Comparison of ENCODE assay signal across 22 cellular contexts in genomic region chr20:38924718-38925117, GRCh38. TPM values are rescaled to one million over a fixed set of nuclear protein-coding genes. Genes with fewer than 3 reads are reported as not detected.
DNase-seq lines count a peak whose midpoint lies in the region; ATAC-seq, FAIRE-seq and TF ChIP-seq lines count a peak whose summit lies in the region.
"Had no signal": no experiment of that assay in that cellular context is flagged by ENCODE, and none has a peak within 500 bp of the region (broad histone marks: within the 10 kb centered on the region; RNA-seq: fewer than 3 reads in every experiment).

No MANE protein-coding gene starts in this region.

- peaks cover 35% of the 10 kb centered on the region for H3K79me2 ChIP-seq in K562 (ENCODE audit: control insufficient read depth, insufficient read depth, low read length)
- peaks cover 33% of the 10 kb centered on the region for H3K79me2 ChIP-seq in neural progenitor cell (ENCODE audit: low read depth)

- intact Hi-C loops in activated CD4-positive, alpha-beta T cell treated with anti-CD3 and anti-CD28 coated beads, Interleukin-2, amount 10 ng/mL, durations not matched to agents 24 days and 14 days (cut with micrococcal nuclease): loop anchor here (5.0 kb wide), 1 partner anchor 73 kb away; no protein-coding TSS in a partner anchor
- intact Hi-C loops in K562 (cut with micrococcal nuclease): no loop called here

- H3K9me1 ChIP-seq in K562 (ENCODE audit: control insufficient read depth, insufficient read depth, low read length): no peaks in the 10 kb centered on the region

- 82% methylated on average over 2 of the region's 2 CpGs for WGBS in K562 (ENCODE audit: insufficient coverage, low coverage, missing lambda C conversion rate)

- FAIRE-seq in K562 (lab: Jason Lieb, UNC): no peak
- FAIRE-seq: D721Med had no signal

- TF ChIP-seq CTCF in HEK293 (tag by site-specific recombination; IDR thresholded peaks at IDR 0.05) (no peak), K562 (IDR thresholded peaks at IDR 0.05 in 2 of 3, conservative IDR thresholded peaks at IDR 0.05 in 1 of 3; ENCODE audit: insufficient read depth in 2 of 3, low read depth in 1 of 3, low read length in 3 of 3) (no peak), neural progenitor cell (IDR thresholded peaks at IDR 0.05) (no peak)

- H3K27ac Mint-ChIP-seq in activated CD4-positive, alpha-beta T cell treated with anti-CD3 and anti-CD28 coated beads, Interleukin-2, amount 10 ng/mL, durations not matched to agents 24 days and 14 days: peak overlapping the region; percentile 4
- peak overlapping the region; percentile 14 for H3K27ac Mint-ChIP-seq in neural progenitor cell

- H3K9me3 ChIP-seq in HEK293 (ENCODE audit: control insufficient read depth, insufficient read depth, low read depth, low read length): no peaks in the 10 kb centered on the region
- no peaks in the 10 kb centered on the region for H3K9me3 ChIP-seq in K562 (replicated peaks; ENCODE audit: control insufficient read depth, insufficient read depth, low read depth, low read length)
- no peaks in the 10 kb centered on the region for H3K9me3 ChIP-seq in neural progenitor cell (ENCODE audit: low read depth)
- H3K9me3 ChIP-seq: left ventricle myocardium inferior, neutrophil, transverse colon had no signal

- H3K4me3 ChIP-seq in HEK293 (ENCODE audit: low read depth, low read length): no peak overlapping the region
- no peak overlapping the region for H3K4me3 ChIP-seq in K562
- H3K4me3 ChIP-seq in neural progenitor cell: no peak overlapping the region
- H3K4me3 ChIP-seq: dorsolateral prefrontal cortex, left ventricle myocardium inferior, transverse colon had no signal

- no peak for TF ChIP-seq RAD21 in K562 (CRISPR knock-in tag; conservative IDR thresholded peaks at IDR 0.05 in 1 of 2, IDR thresholded peaks at IDR 0.05 in 1 of 2)

- peaks cover 9% of the 10 kb centered on the region for H3F3A ChIP-seq in neural progenitor cell (ENCODE audit: low read depth)

- 0 out of 2 replicates have a peak overlapping the region, but pooled peaks have one; percentile 19 for H2AFZ ChIP-seq in K562 (ENCODE audit: low read depth, low read length)
- no peak overlapping the region for H2AFZ ChIP-seq in neural progenitor cell (replicated peaks)

- H3K4me3 Mint-ChIP-seq in activated CD4-positive, alpha-beta T cell treated with anti-CD3 and anti-CD28 coated beads, Interleukin-2, amount 10 ng/mL, durations not matched to agents 24 days and 14 days: no peak overlapping the region
- H3K4me3 Mint-ChIP-seq in neural progenitor cell: peak overlapping the region; percentile 15

- H3K4me1 Mint-ChIP-seq in activated CD4-positive, alpha-beta T cell treated with anti-CD3 and anti-CD28 coated beads, Interleukin-2, amount 10 ng/mL, durations not matched to agents 24 days and 14 days: peaks cover 21% of the 10 kb centered on the region
- H3K4me1 Mint-ChIP-seq in neural progenitor cell: peaks cover 23% of the 10 kb centered on the region

- H3K36me3 ChIP-seq in HEK293 (ENCODE audit: control insufficient read depth in 2 of 2, insufficient read depth in 1 of 2, low read length in 2 of 2): peaks cover 0 to 11% of the 10 kb centered on the region in 2 experiments; a peak in 2 of 3 replicates
- H3K36me3 ChIP-seq in K562 (ENCODE audit: control insufficient read depth, insufficient read depth, low read length): peaks cover 25% of the 10 kb centered on the region
- H3K36me3 ChIP-seq in neural progenitor cell: no peaks in the 10 kb centered on the region
- H3K36me3 ChIP-seq: left ventricle myocardium inferior, neutrophil, transverse colon had no signal

- H3K27me3 ChIP-seq in K562 (ENCODE audit: control insufficient read depth in 2 of 2, insufficient read depth in 2 of 2, low read length in 2 of 2) (peaks cover 0 to 16% of the 10 kb centered on the region in 2 experiments; a peak in 2 of 5 replicates), neural progenitor cell (no peaks in the 10 kb centered on the region)
- H3K27me3 ChIP-seq: dorsolateral prefrontal cortex, neutrophil, transverse colon had no signal

- CTCF ChIA-PET in HEK293 (lab: Yijun Ruan, JAX): interaction anchor here (0.7 to 8.6 kb wide), 6 partner anchors 55 to 288 kb away, joined by 3 to 75 read pairs (median 3); no protein-coding TSS in a partner anchor
- CTCF ChIA-PET in K562 (lab: Yijun Ruan, JAX; ENCODE audit: low intra/inter-chr PET ratio): interaction anchor here (3.0 kb wide), 1 partner anchor 124 kb away, joined by 25 read pairs; no protein-coding TSS in a partner anchor

- no TSS peak for BruUV-seq in K562 (replicated peaks; lab: Mats Ljungman, UMichigan)

- H3K9ac ChIP-seq in K562 (ENCODE audit: insufficient read depth in 1 of 2, low read depth in 2 of 2, low read length in 2 of 2): no peak overlapping the region
- H3K9ac ChIP-seq in neural progenitor cell: no peak overlapping the region
- H3K9ac ChIP-seq: KMS-11 had no signal

- no peaks in the 10 kb centered on the region for H3K9me3 Mint-ChIP-seq in activated CD4-positive, alpha-beta T cell treated with anti-CD3 and anti-CD28 coated beads, Interleukin-2, amount 10 ng/mL, durations not matched to agents 24 days and 14 days
- H3K9me3 Mint-ChIP-seq in neural progenitor cell: no peaks in the 10 kb centered on the region

- H4K20me1 ChIP-seq in K562 (replicated peaks; ENCODE audit: control insufficient read depth, insufficient read depth, low read length) (peaks cover 15% of the 10 kb centered on the region), neural progenitor cell (ENCODE audit: low read depth) (peaks cover 29% of the 10 kb centered on the region)

- H3K36me3 Mint-ChIP-seq in activated CD4-positive, alpha-beta T cell treated with anti-CD3 and anti-CD28 coated beads, Interleukin-2, amount 10 ng/mL, durations not matched to agents 24 days and 14 days (ENCODE audit: low read depth): peaks cover 35% of the 10 kb centered on the region
- peaks cover 8% of the 10 kb centered on the region for H3K36me3 Mint-ChIP-seq in neural progenitor cell

- TF ChIP-seq POLR2A in K562 (conservative IDR thresholded peaks at IDR 0.05): no peak

- TF ChIP-seq EP300 in K562 (IDR thresholded peaks at IDR 0.05; ENCODE audit: low read length): no peak

- H3K4me2 ChIP-seq in K562 (ENCODE audit: insufficient read depth, low read length) (no peak overlapping the region), neural progenitor cell (no peak overlapping the region)
- H3K4me2 ChIP-seq: KMS-11 had no signal

- ATAC-seq in K562: no peak

- H3K4me1 ChIP-seq in HEK293 (ENCODE audit: control insufficient read depth, insufficient read depth, low read length) (peaks cover 4% of the 10 kb centered on the region; the same call in 1 of the 2 replicates), K562 (replicated peaks in 1 of 2; ENCODE audit: control insufficient read depth in 2 of 2, insufficient read depth in 2 of 2, low read length in 2 of 2) (peaks cover 6 to 14% of the 10 kb centered on the region in 2 experiments; a peak in 4 of 5 replicates), neural progenitor cell (peaks cover 17% of the 10 kb centered on the region)

- H3K27ac ChIP-seq in HEK293 (ENCODE audit: extremely low read depth, low read depth, low read length) (no peak overlapping the region), K562 (ENCODE audit: extremely low read depth, low read depth, low read length) (no peak overlapping the region), neural progenitor cell (no peak overlapping the region)
- H3K27ac ChIP-seq: KMS-11, left ventricle myocardium inferior, neutrophil, transverse colon had no signal

- DNase-seq in activated CD4-positive, alpha-beta T cell treated with anti-CD3 and anti-CD28 coated beads, Interleukin-2, amount 10 ng/mL, durations not matched to agents 24 days and 14 days: no peak
- no peak for DNase-seq in activated CD4-positive, alpha-beta T cell treated with anti-CD3 and anti-CD28 coated beads for 4 hours
- DNase-seq in K562 (ENCODE audit: extremely low read depth in 1 of 4, low spot score in 3 of 4): no peak
- DNase-seq in neural progenitor cell (ENCODE audit: low spot score): no peak
- DNase-seq in T1000 (lab: John Stamatoyannopoulos, UW): no peak
- DNase-seq in kidney glomerular epithelial cell (lab: John Stamatoyannopoulos, UW): no peak
- DNase-seq in stimulated activated CD4-positive, alpha-beta T cell treated with anti-CD3 and anti-CD28 coated beads, Interleukin-4, amount 100 ng/mL, for 4 hours: no peak
- DNase-seq: activated CD4-positive, alpha-beta T cell treated with anti-CD3 and anti-CD28 coated beads for 48 hours; activated CD8-positive, alpha-beta memory T cell treated with anti-CD3 and anti-CD28 coated beads, Interleukin-2, amount 50 U/mL, for 4 hours; activated gamma-delta T cell; AML-193; aorta; dorsolateral prefrontal cortex; left ventricle myocardium inferior; NCI-H1694; NCI-H774; stimulated activated CD4-positive, alpha-beta T cell treated with anti-CD3 and anti-CD28 coated beads, Interleukin-4, amount 100 ng/mL, for 24 hours; transverse colon had no signal

- in situ Hi-C loops in K562 (cut with MboI): no loop called here

- H3K27me3 Mint-ChIP-seq in activated CD4-positive, alpha-beta T cell treated with anti-CD3 and anti-CD28 coated beads, Interleukin-2, amount 10 ng/mL, durations not matched to agents 24 days and 14 days: no peaks in the 10 kb centered on the region
- peaks cover 5% of the 10 kb centered on the region for H3K27me3 Mint-ChIP-seq in neural progenitor cell (ENCODE audit: insufficient read depth, low read depth)

- POLR2A ChIA-PET in HEK293 (lab: Yijun Ruan, JAX): no interaction called here
- POLR2A ChIA-PET in K562 (lab: Yijun Ruan, JAX): interaction anchor here (0.6 to 0.7 kb wide), 2 partner anchors 18 to 68 kb away, joined by 3 to 4 read pairs; no protein-coding TSS in a partner anchor

RNA-seq across cellular contexts. Expression of gene FAM83D, which starts 1.5 kb away (rescaled TPM):
- total RNA-seq in activated CD4-positive, alpha-beta T cell treated with anti-CD3 and anti-CD28 coated beads, Interleukin-2, amount 10 ng/mL, durations not matched to agents 24 days and 14 days: 12.9 and 13.7 TPM in 2 replicates
- total RNA-seq in K562 (2011; cell fraction: chromatin; rRNA removed; ENCODE audit: low replicate concordance): 59.8 and 69.3 TPM in 2 replicates
- total RNA-seq in K562 (2011; cell fraction: nucleolus; rRNA removed): 58.9 and 62.4 TPM in 2 replicates
- total RNA-seq in K562 (2011; cell fraction: nucleoplasm; rRNA removed): 44.0 and 52.1 TPM in 2 replicates
- total RNA-seq in K562 (2014; rRNA removed): 43.5 and 64.6 TPM in 2 replicates
- 46.0 and 47.2 TPM in 2 replicates for total RNA-seq in K562 (2014; rRNA removed; fragmentation: Illumina TruSeq; extraction: Trizol)
- 38.6 TPM in 2 replicates for total RNA-seq in K562 (2015; rRNA removed; fragmentation: Illumina TruSeq; extraction: Trizol)
- total RNA-seq in K562 (2021): 51.9 and 55.6 TPM in 2 replicates
- 66.1 and 79.6 TPM in 2 replicates for polyA plus RNA-seq in K562 (2011; rRNA removed)
- 57.6 and 77.4 TPM in 2 replicates for polyA plus RNA-seq in K562 (2011; cell fraction: cytosol; rRNA removed)
- 90.7 and 94.9 TPM in 2 replicates for polyA plus RNA-seq in K562 (2011; cell fraction: nucleus; rRNA removed)
- 17.9 and 30.5 TPM in 2 replicates for polyA plus RNA-seq in K562 (2012)
- 57.5 and 64.1 TPM in 2 replicates for polyA plus RNA-seq in K562 (2014; fragmentation: Illumina TruSeq; extraction: Trizol)
- polyA plus RNA-seq in K562 (2014; fragmentation: Nextera tagmentation; extraction: Ambion mirVana): 1 to 10 TPM; 8.2 to 9.9 TPM
- 35.6 and 56.1 TPM in 2 replicates for polyA plus RNA-seq in K562 (2014; rRNA removed)
- polyA minus RNA-seq in K562 (2011; rRNA and poly(A)+ RNA removed): 67.6 and 82.6 TPM in 2 replicates
- 36.9 and 40.1 TPM in 2 replicates for polyA minus RNA-seq in K562 (2011; cell fraction: cytosol; rRNA and poly(A)+ RNA removed)
- 46.3 and 57.0 TPM in 2 replicates for polyA minus RNA-seq in K562 (2011; cell fraction: nucleus; rRNA and poly(A)+ RNA removed)
- 73.9 and 76.7 TPM in 2 replicates for total RNA-seq in neural progenitor cell (ENCODE audit: low replicate concordance)

RNA-seq across cellular contexts. Expression of gene DHX35, which starts 37.4 kb away (rescaled TPM):
- 15.9 and 18.3 TPM in 2 replicates for total RNA-seq in activated CD4-positive, alpha-beta T cell treated with anti-CD3 and anti-CD28 coated beads, Interleukin-2, amount 10 ng/mL, durations not matched to agents 24 days and 14 days
- 39.4 and 43.4 TPM in 2 replicates for total RNA-seq in K562 (2011; cell fraction: chromatin; rRNA removed; ENCODE audit: low replicate concordance)
- total RNA-seq in K562 (2011; cell fraction: nucleolus; rRNA removed): 22.5 and 28.2 TPM in 2 replicates
- total RNA-seq in K562 (2011; cell fraction: nucleoplasm; rRNA removed): 33.8 and 41.0 TPM in 2 replicates
- total RNA-seq in K562 (2014; rRNA removed) (14.9 and 15.8 TPM in 2 replicates), K562 (2014; rRNA removed; fragmentation: Illumina TruSeq; extraction: Trizol) (16.3 TPM in 2 replicates), K562 (2015; rRNA removed; fragmentation: Illumina TruSeq; extraction: Trizol) (17.8 and 18.5 TPM in 2 replicates), K562 (2021) (14.7 and 16.9 TPM in 2 replicates), neural progenitor cell (ENCODE audit: low replicate concordance) (22.0 and 22.5 TPM in 2 replicates)
- polyA plus RNA-seq in K562 (2011; rRNA removed) (25.6 and 27.5 TPM in 2 replicates), K562 (2014; fragmentation: Illumina TruSeq; extraction: Trizol) (20.8 and 24.2 TPM in 2 replicates), K562 (2014; fragmentation: Nextera tagmentation; extraction: Ambion mirVana) (10 to 100 TPM in 1 of 2 experiments, 1 to 10 TPM in 1; 6.5 to 12.0 TPM), K562 (2014; rRNA removed) (18.2 and 23.6 TPM in 2 replicates)
- 18.1 and 25.8 TPM in 2 replicates for polyA plus RNA-seq in K562 (2011; cell fraction: cytosol; rRNA removed)
- 44.2 and 53.9 TPM in 2 replicates for polyA plus RNA-seq in K562 (2011; cell fraction: nucleus; rRNA removed)
- polyA plus RNA-seq in K562 (2012): 9.0 and 9.1 TPM in 2 replicates
- polyA minus RNA-seq in K562 (2011; rRNA and poly(A)+ RNA removed): 31.5 and 32.2 TPM in 2 replicates
- 12.5 and 13.8 TPM in 2 replicates for polyA minus RNA-seq in K562 (2011; cell fraction: cytosol; rRNA and poly(A)+ RNA removed)
- 19.7 and 32.0 TPM in 2 replicates for polyA minus RNA-seq in K562 (2011; cell fraction: nucleus; rRNA and poly(A)+ RNA removed)
